Comparison of ENCODE assay signal across 1 cellular context in the genomic region with DNA sequence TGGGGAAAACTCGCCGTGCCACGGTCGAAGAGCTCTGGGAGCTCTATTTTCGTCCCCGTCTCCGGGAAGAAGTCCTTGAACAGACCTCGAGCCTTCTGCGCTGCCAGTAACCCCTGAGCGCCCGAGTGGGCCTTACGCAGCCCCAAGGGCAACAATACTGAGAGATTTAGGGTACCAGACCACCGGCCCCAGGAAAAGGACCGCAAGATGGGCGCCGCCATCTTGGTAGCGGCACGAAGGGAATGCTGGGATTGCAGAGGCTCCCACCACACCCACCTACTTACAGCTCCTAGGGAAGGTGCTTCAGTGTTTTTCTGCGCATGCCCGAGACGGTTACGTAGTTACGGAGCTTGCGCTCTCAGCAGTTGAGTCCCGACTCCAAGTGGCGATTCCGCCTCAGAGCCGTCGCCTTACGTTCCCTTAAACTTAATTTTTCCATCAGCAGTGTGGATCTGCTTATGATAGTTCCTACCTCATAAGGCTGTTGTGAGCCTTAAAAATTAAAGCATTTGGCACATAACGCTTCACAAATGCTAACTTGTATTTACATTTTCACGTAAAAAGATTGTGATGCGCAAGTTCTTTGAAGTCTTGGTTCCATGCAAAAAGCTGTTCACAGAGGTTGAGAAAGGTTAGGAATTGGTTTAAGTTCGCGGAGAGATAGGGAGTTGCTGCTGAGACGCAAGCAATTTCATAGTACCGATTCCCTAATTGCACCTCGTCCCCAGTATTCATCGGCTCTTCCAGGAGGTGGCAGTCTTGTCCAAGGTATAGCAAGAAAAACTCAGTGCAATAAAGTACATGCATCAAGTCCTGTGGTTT.
A peak's percentile ranks its signal among the peaks of the same experiment; 100 is the strongest.
TF ChIP-seq lines count a peak whose summit lies in the region.

Gene YARS2 (minus strand): TSS at position 244 of the 822 bp plus-strand sequence. CDS start 23 bp downstream, at position 221.

TF ChIP-seq in GM12878, 131 proteins besides CTCF, POLR2A, EP300 and RAD21 (continued from another document):
- TF ChIP-seq ZBTB11 (CRISPR knock-in tag; IDR thresholded peaks at IDR 0.05) (no peak), IRF4 (IDR thresholded peaks at IDR 0.05; ENCODE audit: low read depth, low read length) (0 out of 2 replicates have a peak, but pooled peaks have one; percentile 20), SRF (IDR thresholded peaks at IDR 0.05; ENCODE audit: low read depth in 2 of 2, low read length in 2 of 2) (no peak), STAT1 (conservative IDR thresholded peaks at IDR 0.05) (no peak; the same call in 1 of the 2 replicates), CREM (IDR thresholded peaks at IDR 0.05; ENCODE audit: low read depth) (0 out of 2 replicates have a peak, but pooled peaks have one; percentile 15), ZNF592 (IDR thresholded peaks at IDR 0.05) (no peak), SIX5 (IDR thresholded peaks at IDR 0.05; ENCODE audit: low read depth, low read length, severe bottlenecking) (no peak), TCF3 (IDR thresholded peaks at IDR 0.05; ENCODE audit: borderline replicate concordance, insufficient read depth, low read depth, low read length) (0 out of 2 replicates have a peak, but pooled peaks have one; percentile 13), CBX5 (IDR thresholded peaks at IDR 0.05; ENCODE audit: low read depth) (0 out of 2 replicates have a peak, but pooled peaks have one; percentile 66), EGR1 (IDR thresholded peaks at IDR 0.05; ENCODE audit: borderline replicate concordance in 1 of 2, low read depth in 2 of 2, low read length in 2 of 2) (peak in 1 of 2 experiments; percentile 42; a peak in 1 of 3 replicates), BRCA1 (IDR thresholded peaks at IDR 0.05; ENCODE audit: low read depth, low read length) (no peak), MYB (IDR thresholded peaks at IDR 0.05; ENCODE audit: borderline replicate concordance, low read depth, low read length) (no peak), SMC3 (IDR thresholded peaks at IDR 0.05; ENCODE audit: borderline replicate concordance, low read length) (peak; percentile 96), PAX5 (IDR thresholded peaks at IDR 0.05; ENCODE audit: borderline replicate concordance, low read depth, low read length) (0 out of 2 replicates have a peak, but pooled peaks have one; percentile 32), PML (IDR thresholded peaks at IDR 0.05; ENCODE audit: low read length) (peak; percentile 83), BCL11A (IDR thresholded peaks at IDR 0.05; ENCODE audit: low read depth, low read length) (no peak), SUZ12 (IDR thresholded peaks at IDR 0.05; ENCODE audit: unreplicated experiment) (no peak), E2F8 (IDR thresholded peaks at IDR 0.05; ENCODE audit: low read depth, partially characterized antibody) (peak; percentile 23)
- TF ChIP-seq, protein P1, sequence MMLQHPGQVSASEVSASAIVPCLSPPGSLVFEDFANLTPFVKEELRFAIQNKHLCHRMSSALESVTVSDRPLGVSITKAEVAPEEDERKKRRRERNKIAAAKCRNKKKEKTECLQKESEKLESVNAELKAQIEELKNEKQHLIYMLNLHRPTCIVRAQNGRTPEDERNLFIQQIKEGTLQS (IDR thresholded peaks at IDR 0.05; ENCODE audit: borderline replicate concordance, extremely low read depth, low read depth, low read length): no peak
- TF ChIP-seq, protein P2, sequence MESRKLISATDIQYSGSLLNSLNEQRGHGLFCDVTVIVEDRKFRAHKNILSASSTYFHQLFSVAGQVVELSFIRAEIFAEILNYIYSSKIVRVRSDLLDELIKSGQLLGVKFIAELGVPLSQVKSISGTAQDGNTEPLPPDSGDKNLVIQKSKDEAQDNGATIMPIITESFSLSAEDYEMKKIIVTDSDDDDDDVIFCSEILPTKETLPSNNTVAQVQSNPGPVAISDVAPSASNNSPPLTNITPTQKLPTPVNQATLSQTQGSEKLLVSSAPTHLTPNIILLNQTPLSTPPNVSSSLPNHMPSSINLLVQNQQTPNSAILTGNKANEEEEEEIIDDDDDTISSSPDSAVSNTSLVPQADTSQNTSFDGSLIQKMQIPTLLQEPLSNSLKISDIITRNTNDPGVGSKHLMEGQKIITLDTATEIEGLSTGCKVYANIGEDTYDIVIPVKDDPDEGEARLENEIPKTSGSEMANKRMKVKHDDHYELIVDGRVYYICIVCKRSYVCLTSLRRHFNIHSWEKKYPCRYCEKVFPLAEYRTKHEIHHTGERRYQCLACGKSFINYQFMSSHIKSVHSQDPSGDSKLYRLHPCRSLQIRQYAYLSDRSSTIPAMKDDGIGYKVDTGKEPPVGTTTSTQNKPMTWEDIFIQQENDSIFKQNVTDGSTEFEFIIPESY (IDR thresholded peaks at IDR 0.05): no peak
